ENCODE assay signal across 1 cellular context in the genomic region with DNA sequence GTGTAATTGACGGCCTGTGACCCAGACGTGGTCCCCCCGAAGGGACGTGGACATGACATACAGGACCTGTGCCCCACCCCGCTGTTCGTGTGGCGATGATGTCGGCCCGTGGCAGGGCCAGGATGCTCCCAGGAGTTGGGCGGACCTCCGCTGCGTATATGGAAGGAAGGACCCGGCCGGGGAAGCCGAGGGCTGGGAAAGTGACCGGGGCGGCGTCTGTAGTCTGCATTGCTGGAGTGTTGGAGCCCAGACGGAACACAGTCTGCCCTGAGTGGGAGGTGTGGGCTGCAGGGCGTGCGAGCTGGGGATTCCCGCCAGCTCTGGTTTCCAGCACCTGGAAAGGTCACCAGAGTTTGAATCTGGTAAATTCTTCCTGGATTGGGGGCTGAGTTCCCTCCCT.
TF ChIP-seq lines count a peak whose summit lies in the region.

No MANE protein-coding gene starts in this region.

TF ChIP-seq in IMR-90, 13 proteins besides CTCF, POLR2A, EP300 and RAD21:
- TF ChIP-seq, protein P1, sequence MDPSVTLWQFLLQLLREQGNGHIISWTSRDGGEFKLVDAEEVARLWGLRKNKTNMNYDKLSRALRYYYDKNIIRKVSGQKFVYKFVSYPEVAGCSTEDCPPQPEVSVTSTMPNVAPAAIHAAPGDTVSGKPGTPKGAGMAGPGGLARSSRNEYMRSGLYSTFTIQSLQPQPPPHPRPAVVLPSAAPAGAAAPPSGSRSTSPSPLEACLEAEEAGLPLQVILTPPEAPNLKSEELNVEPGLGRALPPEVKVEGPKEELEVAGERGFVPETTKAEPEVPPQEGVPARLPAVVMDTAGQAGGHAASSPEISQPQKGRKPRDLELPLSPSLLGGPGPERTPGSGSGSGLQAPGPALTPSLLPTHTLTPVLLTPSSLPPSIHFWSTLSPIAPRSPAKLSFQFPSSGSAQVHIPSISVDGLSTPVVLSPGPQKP (IDR thresholded peaks at IDR 0.05; ENCODE audit: borderline replicate concordance, low read depth, low read length), result no peak
- TF ChIP-seq CEBPB (IDR thresholded peaks at IDR 0.05; ENCODE audit: low read depth, low read length) (no peak), FOS (IDR thresholded peaks at IDR 0.05; ENCODE audit: low read depth, low read length) (no peak), BHLHE40 (IDR thresholded peaks at IDR 0.05; ENCODE audit: low read depth, low read length) (no peak), NFE2L2 (IDR thresholded peaks at IDR 0.05; ENCODE audit: low read depth, low read length) (no peak), MAFK (IDR thresholded peaks at IDR 0.05; ENCODE audit: low read depth, low read length) (no peak), RCOR1 (IDR thresholded peaks at IDR 0.05; ENCODE audit: insufficient replicate concordance, low read length) (no peak), SMC3 (IDR thresholded peaks at IDR 0.05; ENCODE audit: low read depth, low read length) (no peak), RFX5 (IDR thresholded peaks at IDR 0.05; ENCODE audit: low read depth, low read length) (no peak), MXI1 (IDR thresholded peaks at IDR 0.05; ENCODE audit: borderline replicate concordance, low read depth, low read length) (no peak), CHD1 (IDR thresholded peaks at IDR 0.05; ENCODE audit: low read depth, low read length) (no peak), MAZ (IDR thresholded peaks at IDR 0.05; ENCODE audit: borderline replicate concordance, low read depth, low read length) (no peak)
- TF ChIP-seq, protein P2, sequence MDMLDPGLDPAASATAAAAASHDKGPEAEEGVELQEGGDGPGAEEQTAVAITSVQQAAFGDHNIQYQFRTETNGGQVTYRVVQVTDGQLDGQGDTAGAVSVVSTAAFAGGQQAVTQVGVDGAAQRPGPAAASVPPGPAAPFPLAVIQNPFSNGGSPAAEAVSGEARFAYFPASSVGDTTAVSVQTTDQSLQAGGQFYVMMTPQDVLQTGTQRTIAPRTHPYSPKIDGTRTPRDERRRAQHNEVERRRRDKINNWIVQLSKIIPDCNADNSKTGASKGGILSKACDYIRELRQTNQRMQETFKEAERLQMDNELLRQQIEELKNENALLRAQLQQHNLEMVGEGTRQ (IDR thresholded peaks at IDR 0.05; ENCODE audit: low read depth, low read length), result no peak
